Comparison of ENCODE assay signal across 1 cellular context in genomic region chr1:109264379-109264755, GRCh38.
TF ChIP-seq lines count a peak whose summit lies in the region.

No MANE protein-coding gene starts in this region.

TF ChIP-seq in H1, 55 proteins besides CTCF, POLR2A, EP300 and RAD21:
- TF ChIP-seq CTBP2 (IDR thresholded peaks at IDR 0.05; ENCODE audit: borderline replicate concordance, insufficient read depth, insufficient read length, low read length) (no peak), SP1 (IDR thresholded peaks at IDR 0.05; ENCODE audit: low read depth, low read length) (no peak)
